ENCODE assay signal across 30 cellular contexts in the genomic region with DNA sequence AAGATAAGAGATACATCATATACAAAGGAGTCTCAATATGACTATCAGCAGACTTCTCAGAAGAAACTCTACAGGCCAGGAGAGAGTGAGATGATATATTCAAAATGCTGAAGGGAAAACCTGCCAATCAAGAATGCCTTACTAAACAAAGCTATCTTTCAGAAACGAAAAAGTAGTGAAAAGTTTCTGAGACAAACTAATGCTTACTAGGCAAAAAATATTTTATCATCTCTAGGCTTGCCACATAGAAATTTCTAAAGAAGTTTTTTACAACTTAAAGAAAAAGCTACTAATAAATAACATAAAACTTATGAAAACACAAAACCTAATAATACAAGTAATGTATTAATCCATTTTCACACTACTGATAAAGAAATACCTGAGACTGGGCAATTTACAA.
"Had no signal": no experiment of that assay in that cellular context is flagged by ENCODE, and none has a peak within 500 bp of the region (broad histone marks: within the 10 kb centered on the region; RNA-seq: fewer than 3 reads in every experiment).

No MANE protein-coding gene starts in this region.

- H3K36me3 ChIP-seq: neural progenitor cell, ovary, spleen, suprapubic skin, tibial nerve, upper lobe of left lung, vagina had no signal

- H3K4me1 ChIP-seq: neural progenitor cell, parathyroid adenoma, psoas muscle, spleen, suprapubic skin, testis, tibial nerve, upper lobe of left lung, vagina had no signal

- H3K9me3 ChIP-seq: ovary, testis had no signal

- H3K79me2 ChIP-seq: parathyroid adenoma had no signal

- H3K27ac ChIP-seq: neural progenitor cell, ovary, parathyroid adenoma, psoas muscle, skin epidermis, spleen, suprapubic skin, testis, tibial nerve, upper lobe of left lung, vagina had no signal

- H3K4me2 ChIP-seq: neural progenitor cell, smooth muscle cell had no signal

- DNase-seq: naive thymus-derived CD4-positive, alpha-beta T cell; natural killer cell; occipital lobe; ovary; posterior cingulate gyrus; psoas muscle; right cardiac atrium; spleen; stimulated activated CD4-positive, alpha-beta T cell treated with anti-CD3 and anti-CD28 coated beads, Interleukin-12 subunit alpha, Interleukin-12 subunit beta, amount 100 ng/mL, for 4 hours; stimulated activated CD4-positive, alpha-beta T cell treated with anti-CD3 and anti-CD28 coated beads, Interleukin-1b, Interleukin-23, amount 100 ng/mL, for 48 hours; stimulated activated CD4-positive, alpha-beta T cell treated with anti-CD3 and anti-CD28 coated beads, Interleukin-4, amount 100 ng/mL, for 1 hour; stimulated activated CD4-positive, alpha-beta T cell treated with anti-CD3 and anti-CD28 coated beads, Interleukin-4, amount 100 ng/mL, for 4 hours; stimulated activated CD8-positive, alpha-beta memory T cell treated with anti-CD3 and anti-CD28 coated beads, Interleukin-4, amount 100 ng/mL, for 48 hours; stimulated activated naive CD4-positive, alpha-beta T cell; stimulated activated naive CD8-positive, alpha-beta T cell treated with anti-CD3 and anti-CD28 coated beads, Interleukin-15, amount 100 ng/mL, for 72 hours; stimulated activated naive CD8-positive, alpha-beta T cell treated with anti-CD3 and anti-CD28 coated beads, Interleukin-15, Interleukin-2, amounts not matched to agents 100 U/mL and 50 U/mL, for 24 hours; substantia nigra; testis; trophoblast cell; upper lobe of left lung had no signal

- H3K27me3 ChIP-seq: neural progenitor cell, ovary, spleen, suprapubic skin, testis, tibial nerve, upper lobe of left lung, vagina had no signal

- H2AFZ ChIP-seq: neural progenitor cell, parathyroid adenoma had no signal

- H3K9ac ChIP-seq: neural progenitor cell, parathyroid adenoma had no signal

- H3K4me3 ChIP-seq: neural progenitor cell, ovary, psoas muscle, skin epidermis, smooth muscle cell, spleen, suprapubic skin, testis, tibial nerve, upper lobe of left lung, vagina had no signal

- ATAC-seq: naive thymus-derived CD4-positive, alpha-beta T cell; natural killer cell; psoas muscle; right cardiac atrium; sciatic nerve; stimulated activated memory B cell treated with anti-CD40 and anti-IgM and Interleukin-4, amounts not matched to agents 10 μg/mL and 1 μg/mL and 100 μg/mL, for 72 hours; stimulated activated naive CD8-positive, alpha-beta T cell treated with anti-CD3 and anti-CD28 coated beads, Interleukin-15, amount 100 ng/mL, for 72 hours; stimulated activated naive CD8-positive, alpha-beta T cell treated with anti-CD3 and anti-CD28 coated beads, Interleukin-15, Interleukin-2, amounts not matched to agents 100 U/mL and 50 U/mL, for 24 hours had no signal

- FAIRE-seq: urothelium cell line had no signal
